Comparison of ENCODE assay signal across 1 cellular context in genomic region chr1:26275580-26276431, GRCh38.
TF ChIP-seq lines count a peak whose summit lies in the region.

No MANE protein-coding gene starts in this region.

TF ChIP-seq in IMR-90, 13 proteins besides CTCF, POLR2A, EP300 and RAD21 (continued from another document):
- TF ChIP-seq RCOR1 (IDR thresholded peaks at IDR 0.05; ENCODE audit: insufficient replicate concordance, low read length) (no peak), CHD1 (IDR thresholded peaks at IDR 0.05; ENCODE audit: low read depth, low read length) (no peak), BHLHE40 (IDR thresholded peaks at IDR 0.05; ENCODE audit: low read depth, low read length) (no peak), NFE2L2 (IDR thresholded peaks at IDR 0.05; ENCODE audit: low read depth, low read length) (no peak), CEBPB (IDR thresholded peaks at IDR 0.05; ENCODE audit: low read depth, low read length) (no peak), SMC3 (IDR thresholded peaks at IDR 0.05; ENCODE audit: low read depth, low read length) (peak; percentile 84)
